ENCODE assay signal across 1 cellular context in the genomic region with DNA sequence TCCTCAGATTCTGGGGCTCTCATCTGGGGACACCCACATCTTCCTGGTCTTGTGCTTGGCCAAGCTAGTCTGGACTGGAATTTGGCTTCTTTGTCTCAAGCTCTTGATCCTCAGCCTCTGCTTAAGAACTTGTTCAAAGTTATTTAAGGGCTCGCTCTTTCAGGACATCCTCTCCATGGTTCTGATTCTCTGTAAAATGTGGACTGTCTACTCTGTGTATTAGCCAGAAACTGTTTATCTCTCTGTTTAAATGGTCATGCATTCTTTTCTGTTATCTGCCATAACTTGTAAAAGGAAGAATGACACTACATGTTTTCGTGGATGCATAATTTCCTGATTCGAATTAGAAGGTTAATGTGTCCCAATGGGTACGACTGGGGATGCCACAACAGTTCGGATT.
TF ChIP-seq lines count a peak whose summit lies in the region.

No MANE protein-coding gene starts in this region.

TF ChIP-seq in liver, 16 proteins besides CTCF, POLR2A, EP300 and RAD21:
- TF ChIP-seq, protein P1, sequence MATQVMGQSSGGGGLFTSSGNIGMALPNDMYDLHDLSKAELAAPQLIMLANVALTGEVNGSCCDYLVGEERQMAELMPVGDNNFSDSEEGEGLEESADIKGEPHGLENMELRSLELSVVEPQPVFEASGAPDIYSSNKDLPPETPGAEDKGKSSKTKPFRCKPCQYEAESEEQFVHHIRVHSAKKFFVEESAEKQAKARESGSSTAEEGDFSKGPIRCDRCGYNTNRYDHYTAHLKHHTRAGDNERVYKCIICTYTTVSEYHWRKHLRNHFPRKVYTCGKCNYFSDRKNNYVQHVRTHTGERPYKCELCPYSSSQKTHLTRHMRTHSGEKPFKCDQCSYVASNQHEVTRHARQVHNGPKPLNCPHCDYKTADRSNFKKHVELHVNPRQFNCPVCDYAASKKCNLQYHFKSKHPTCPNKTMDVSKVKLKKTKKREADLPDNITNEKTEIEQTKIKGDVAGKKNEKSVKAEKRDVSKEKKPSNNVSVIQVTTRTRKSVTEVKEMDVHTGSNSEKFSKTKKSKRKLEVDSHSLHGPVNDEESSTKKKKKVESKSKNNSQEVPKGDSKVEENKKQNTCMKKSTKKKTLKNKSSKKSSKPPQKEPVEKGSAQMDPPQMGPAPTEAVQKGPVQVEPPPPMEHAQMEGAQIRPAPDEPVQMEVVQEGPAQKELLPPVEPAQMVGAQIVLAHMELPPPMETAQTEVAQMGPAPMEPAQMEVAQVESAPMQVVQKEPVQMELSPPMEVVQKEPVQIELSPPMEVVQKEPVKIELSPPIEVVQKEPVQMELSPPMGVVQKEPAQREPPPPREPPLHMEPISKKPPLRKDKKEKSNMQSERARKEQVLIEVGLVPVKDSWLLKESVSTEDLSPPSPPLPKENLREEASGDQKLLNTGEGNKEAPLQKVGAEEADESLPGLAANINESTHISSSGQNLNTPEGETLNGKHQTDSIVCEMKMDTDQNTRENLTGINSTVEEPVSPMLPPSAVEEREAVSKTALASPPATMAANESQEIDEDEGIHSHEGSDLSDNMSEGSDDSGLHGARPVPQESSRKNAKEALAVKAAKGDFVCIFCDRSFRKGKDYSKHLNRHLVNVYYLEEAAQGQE (IDR thresholded peaks at IDR 0.05), result peak; percentile 64
- TF ChIP-seq JUND (IDR thresholded peaks at IDR 0.05), result no peak
